In genomic region chr11:60615497-60615896, GRCh38 we compare ENCODE assay signal across 23 cellular contexts.
DNase-seq lines count a peak whose midpoint lies in the region; ATAC-seq lines count a peak whose summit lies in the region.
"Had no signal": no experiment of that assay in that cellular context is flagged by ENCODE, and none has a peak within 500 bp of the region (broad histone marks: within the 10 kb centered on the region; RNA-seq: fewer than 3 reads in every experiment).

No MANE protein-coding gene starts in this region.

- no peak for DNase-seq in neuronal stem cell (ENCODE audit: low spot score)
- DNase-seq in stimulated activated effector memory CD8-positive, alpha-beta T cell treated with anti-CD3 and anti-CD28 coated beads, Interleukin-12 subunit alpha, Interleukin-12 subunit beta, amount 100 ng/mL, for 72 hours (ENCODE audit: low spot score in 2 of 2), result no peak
- DNase-seq in NCI-H2196 (lab: John Stamatoyannopoulos, UW; ENCODE audit: unreplicated experiment), result no peak
- no peak for DNase-seq in activated T-cell treated with anti-CD3 and anti-CD28 coated beads, Interleukin-2, amount 50 U/mL, for 24 hours
- DNase-seq in inferior parietal cortex (ENCODE audit: extremely low spot score), result no peak
- DNase-seq: 8988T; ACHN; BE2C; C1 segment of cervical spinal cord; CD4-positive, alpha-beta memory T cell; CD4-positive, CD25-positive, alpha-beta regulatory T cell; CD8-positive, alpha-beta memory T cell; COR-L47; DMS 273 treated with DMSO at 0.1 percent for 48 hours; DMS153; DMS53; DMS79; DND-41; EL; GDM1 had no signal

- no peak overlapping the region for H3K27ac ChIP-seq in neuronal stem cell (replicated peaks; ENCODE audit: low read length)
- H3K27ac ChIP-seq: BLaER1 had no signal

- H2AFZ ChIP-seq in neuronal stem cell (ENCODE audit: low read length), result no peak overlapping the region

- peaks cover 16% of the 10 kb centered on the region for H3K27me3 Mint-ChIP-seq in activated T-cell treated with anti-CD3 and anti-CD28 coated beads, Interleukin-2, amount 50 U/mL, for 24 hours

- H3K9ac ChIP-seq in neuronal stem cell (ENCODE audit: low read depth, low read length, poor library complexity), result no peak overlapping the region
- H3K9ac ChIP-seq: BLaER1 had no signal

- H3K27ac Mint-ChIP-seq in stimulated activated effector memory CD8-positive, alpha-beta T cell treated with anti-CD3 and anti-CD28 coated beads, Interleukin-12 subunit alpha, Interleukin-12 subunit beta, amount 100 ng/mL, for 72 hours, result no peak overlapping the region
- H3K27ac Mint-ChIP-seq in activated T-cell treated with anti-CD3 and anti-CD28 coated beads, Interleukin-2, amount 50 U/mL, for 24 hours, result no peak overlapping the region
- H3K27ac Mint-ChIP-seq: CD14-positive monocyte; CD4-positive, alpha-beta memory T cell; CD4-positive, CD25-positive, alpha-beta regulatory T cell; CD8-positive, alpha-beta memory T cell had no signal

- H2BK5ac ChIP-seq in neuronal stem cell (ENCODE audit: low read length), result no peak overlapping the region

- no peaks in the 10 kb centered on the region for H3K79me1 ChIP-seq in neuronal stem cell (ENCODE audit: low read depth, low read length)

- no peaks in the 10 kb centered on the region for H3K36me3 Mint-ChIP-seq in stimulated activated effector memory CD8-positive, alpha-beta T cell treated with anti-CD3 and anti-CD28 coated beads, Interleukin-12 subunit alpha, Interleukin-12 subunit beta, amount 100 ng/mL, for 72 hours
- no peaks in the 10 kb centered on the region for H3K36me3 Mint-ChIP-seq in activated T-cell treated with anti-CD3 and anti-CD28 coated beads, Interleukin-2, amount 50 U/mL, for 24 hours (ENCODE audit: low read depth)
- H3K36me3 Mint-ChIP-seq: CD14-positive monocyte; CD4-positive, alpha-beta memory T cell; CD4-positive, CD25-positive, alpha-beta regulatory T cell; CD8-positive, alpha-beta memory T cell had no signal

- ATAC-seq in stimulated activated effector memory CD8-positive, alpha-beta T cell treated with anti-CD3 and anti-CD28 coated beads, Interleukin-12 subunit alpha, Interleukin-12 subunit beta, amount 100 ng/mL, for 72 hours, result peak; percentile 21
- ATAC-seq: GM12878 had no signal

- H3K4me1 ChIP-seq in neuronal stem cell (ENCODE audit: control insufficient read depth in 2 of 2, insufficient read depth in 1 of 2, low read depth in 1 of 2, low read length in 2 of 2), result no peaks in the 10 kb centered on the region
- H3K4me1 ChIP-seq: BE2C had no signal

- H3K9me3 Mint-ChIP-seq in stimulated activated effector memory CD8-positive, alpha-beta T cell treated with anti-CD3 and anti-CD28 coated beads, Interleukin-12 subunit alpha, Interleukin-12 subunit beta, amount 100 ng/mL, for 72 hours, result no peaks in the 10 kb centered on the region
- H3K9me3 Mint-ChIP-seq in activated T-cell treated with anti-CD3 and anti-CD28 coated beads, Interleukin-2, amount 50 U/mL, for 24 hours, result no peaks in the 10 kb centered on the region
- H3K9me3 Mint-ChIP-seq: CD4-positive, alpha-beta memory T cell; CD4-positive, CD25-positive, alpha-beta regulatory T cell; CD8-positive, alpha-beta memory T cell had no signal

- H3K4me3 ChIP-seq in neuronal stem cell (ENCODE audit: low read length in 2 of 2), result no peak overlapping the region
- H3K4me3 ChIP-seq: BLaER1, GM12878 had no signal

- no peak overlapping the region for H4K91ac ChIP-seq in neuronal stem cell (ENCODE audit: low read depth, low read length, poor library complexity)

- no peak overlapping the region for H3K4ac ChIP-seq in neuronal stem cell (ENCODE audit: low read length)

- H2AK5ac ChIP-seq in neuronal stem cell (ENCODE audit: low read depth, low read length), result peak overlapping the region; percentile 56

- H4K8ac ChIP-seq in neuronal stem cell (ENCODE audit: low read depth, low read length), result peak overlapping the region; percentile 92

- no peak overlapping the region for H2BK120ac ChIP-seq in neuronal stem cell (ENCODE audit: low read depth, low read length)

- H3K18ac ChIP-seq in neuronal stem cell (ENCODE audit: low read length), result no peak overlapping the region

- no CpG with 5 or more reads among the region's 25 CpGs for WGBS in neuronal stem cell (ENCODE audit: extremely low coverage in 2 of 2, insufficient read length in 2 of 2, insufficient replicate concordance in 1 of 2), 2 donors

- H2BK12ac ChIP-seq in neuronal stem cell (ENCODE audit: low read length), result no peak overlapping the region

- no peaks in the 10 kb centered on the region for H3K9me3 ChIP-seq in neuronal stem cell (replicated peaks in 1 of 2; ENCODE audit: control insufficient read depth in 2 of 2, insufficient read depth in 1 of 2, low read depth in 1 of 2, low read length in 2 of 2)
- H3K9me3 ChIP-seq: BE2C had no signal

- H3K36me3 ChIP-seq in neuronal stem cell (replicated peaks in 1 of 2; ENCODE audit: control insufficient read depth in 2 of 2, insufficient read depth in 2 of 2, low read length in 2 of 2), result no peaks in the 10 kb centered on the region
- H3K36me3 ChIP-seq: BE2C, BLaER1 had no signal

- no peaks in the 10 kb centered on the region for H3K27me3 ChIP-seq in neuronal stem cell (ENCODE audit: control insufficient read depth in 3 of 3, insufficient read depth in 3 of 3, low read depth in 1 of 3, low read length in 3 of 3)
- H3K27me3 ChIP-seq: BE2C, BLaER1 had no signal

- peak overlapping the region; percentile 31 for H3K23ac ChIP-seq in neuronal stem cell (ENCODE audit: low read depth, low read length, poor library complexity)

- no peak overlapping the region for H3K4me3 Mint-ChIP-seq in stimulated activated effector memory CD8-positive, alpha-beta T cell treated with anti-CD3 and anti-CD28 coated beads, Interleukin-12 subunit alpha, Interleukin-12 subunit beta, amount 100 ng/mL, for 72 hours
- no peak overlapping the region for H3K4me3 Mint-ChIP-seq in activated T-cell treated with anti-CD3 and anti-CD28 coated beads, Interleukin-2, amount 50 U/mL, for 24 hours
- H3K4me3 Mint-ChIP-seq: CD14-positive monocyte; CD4-positive, alpha-beta memory T cell; CD4-positive, CD25-positive, alpha-beta regulatory T cell; CD8-positive, alpha-beta memory T cell had no signal

- H3K14ac ChIP-seq in neuronal stem cell (ENCODE audit: low read length), result peak overlapping the region; percentile 71

- no peak overlapping the region for H2BK15ac ChIP-seq in neuronal stem cell (ENCODE audit: low read length)

- H3K4me2 ChIP-seq in neuronal stem cell (ENCODE audit: insufficient read depth, low read length, poor library complexity, severe bottlenecking), result no peak overlapping the region
- H3K4me2 ChIP-seq: BLaER1 had no signal

- no peaks in the 10 kb centered on the region for H3K4me1 Mint-ChIP-seq in stimulated activated effector memory CD8-positive, alpha-beta T cell treated with anti-CD3 and anti-CD28 coated beads, Interleukin-12 subunit alpha, Interleukin-12 subunit beta, amount 100 ng/mL, for 72 hours
- H3K4me1 Mint-ChIP-seq in activated T-cell treated with anti-CD3 and anti-CD28 coated beads, Interleukin-2, amount 50 U/mL, for 24 hours (ENCODE audit: low read depth), result no peaks in the 10 kb centered on the region
- H3K4me1 Mint-ChIP-seq: CD4-positive, alpha-beta memory T cell; CD4-positive, CD25-positive, alpha-beta regulatory T cell had no signal
